ENCODE assay signal across 23 cellular contexts in genomic region chr2:29578084-29578598, GRCh38.
DNase-seq lines count a peak whose midpoint lies in the region; ATAC-seq, FAIRE-seq and TF ChIP-seq lines count a peak whose summit lies in the region.
"Had no signal": no experiment of that assay in that cellular context is flagged by ENCODE, and none has a peak within 500 bp of the region (broad histone marks: within the 10 kb centered on the region; RNA-seq: fewer than 3 reads in every experiment).

No MANE protein-coding gene starts in this region.

- no peak for FAIRE-seq in H1 (lab: Jason Lieb, UNC)
- FAIRE-seq: A204.1, GM12878, GM19239, HTR-8/SVneo had no signal

- H2BK20ac ChIP-seq in H1 (ENCODE audit: low read length), result no peak overlapping the region

- no peak overlapping the region for H2BK5ac ChIP-seq in H1 (ENCODE audit: low read depth, low read length)

- H4K91ac ChIP-seq in H1 (replicated peaks; ENCODE audit: insufficient read length, low read length), result no peak overlapping the region

- H3K23me2 ChIP-seq in H1 (ENCODE audit: low read depth, low read length), result no peaks in the 10 kb centered on the region

- no peak for TF ChIP-seq CTCF in WERI-Rb-1 (IDR thresholded peaks at IDR 0.05; ENCODE audit: low read depth, low read length)
- no peak for TF ChIP-seq CTCF in H1 (IDR thresholded peaks at IDR 0.05; ENCODE audit: control extremely low read depth in 1 of 3, insufficient read depth in 1 of 3, low read depth in 1 of 3, low read length in 3 of 3)

- no peak overlapping the region for H2AFZ ChIP-seq in H1 (ENCODE audit: low read length)
- H2AFZ ChIP-seq: GM23248 had no signal

- no peak overlapping the region for H2AK5ac ChIP-seq in H1 (ENCODE audit: low read depth, low read length)

- peak overlapping the region; percentile 27 for H3K27ac ChIP-seq in WERI-Rb-1
- H3K27ac ChIP-seq in H1 (ENCODE audit: low read depth, low read length), result no peak overlapping the region
- no peak overlapping the region for H3K27ac ChIP-seq in right cardiac atrium (ENCODE audit: low read length)
- H3K27ac ChIP-seq: GM23248 had no signal

- H4K5ac ChIP-seq in H1 (ENCODE audit: insufficient read length, low read depth, low read length), result no peak overlapping the region

- intact Hi-C loops in right cardiac atrium (cut with DNase I), result no loop called here

- no peak for ATAC-seq in right cardiac atrium
- no peak for ATAC-seq in GM19467 (IDR thresholded peaks at IDR 0.05; ENCODE audit: unreplicated experiment)
- ATAC-seq: GM12878 had no signal

- H3K4me1 ChIP-seq in H1 (replicated peaks in 1 of 4; ENCODE audit: control insufficient read depth in 3 of 4, insufficient read depth in 4 of 4, low read length in 3 of 4), result 0 out of 7 replicates have a peak, but pooled peaks cover 0 to 3% (median under 1%) of the 10 kb centered on the region in 4 experiments
- no peaks in the 10 kb centered on the region for H3K4me1 ChIP-seq in right cardiac atrium (ENCODE audit: control insufficient read depth, insufficient read depth, low read length)

- no peak for TF ChIP-seq EP300 in H1 (IDR thresholded peaks at IDR 0.05; ENCODE audit: borderline replicate concordance in 1 of 2, low read depth in 2 of 2, low read length in 2 of 2)

- no peak for TF ChIP-seq POLR2A in H1 (IDR thresholded peaks at IDR 0.05; ENCODE audit: control extremely low read depth in 1 of 2, low read depth in 2 of 2, low read length in 2 of 2)

- H3K4ac ChIP-seq in H1 (replicated peaks; ENCODE audit: insufficient read length, low read depth, low read length), result no peak overlapping the region

- H2BK120ac ChIP-seq in H1 (replicated peaks; ENCODE audit: low read depth, low read length), result no peak overlapping the region

- no peak overlapping the region for H3K14ac ChIP-seq in H1 (ENCODE audit: insufficient read length)

- peaks cover 0 to 2% of the 10 kb centered on the region in 2 experiments for H4K20me1 ChIP-seq in H1 (replicated peaks in 1 of 2; ENCODE audit: control insufficient read depth in 1 of 2, insufficient read depth in 2 of 2, low read length in 2 of 2)

- H3K18ac ChIP-seq in H1 (ENCODE audit: extremely low read depth, low read length), result no peak overlapping the region

- no peak overlapping the region for H4K8ac ChIP-seq in H1 (ENCODE audit: extremely low read depth, insufficient read depth, low read length)

- H3K36me3 ChIP-seq in WERI-Rb-1, result no peaks in the 10 kb centered on the region
- no peaks in the 10 kb centered on the region for H3K36me3 ChIP-seq in H1 (ENCODE audit: control insufficient read depth in 2 of 4, insufficient read depth in 4 of 4, low read length in 3 of 4)
- H3K36me3 ChIP-seq: BE2C had no signal

- no peak overlapping the region for H3K56ac ChIP-seq in H1 (replicated peaks; ENCODE audit: insufficient read length, low read depth, low read length)

- 88% methylated on average over 3 of the region's 3 CpGs; no CpG with 5 or more reads in 1 of the 2 experiments for WGBS in H1 (ENCODE audit: extremely low coverage in 1 of 2, insufficient coverage in 1 of 2, insufficient read length in 1 of 2, insufficient replicate concordance in 2 of 2, low coverage in 1 of 2, low lambda C conversion rate in 2 of 2, missing lambda C conversion rate in 1 of 2), 2 experiments
- 81% methylated on average over 3 of the region's 3 CpGs for WGBS in right cardiac atrium

- H2BK12ac ChIP-seq in H1 (ENCODE audit: low read depth, low read length), result no peak overlapping the region

- no peak for TF ChIP-seq RAD21 in H1 (IDR thresholded peaks at IDR 0.05 in 1 of 2, conservative IDR thresholded peaks at IDR 0.05 in 1 of 2; ENCODE audit: low read depth in 2 of 2, low read length in 2 of 2)

- no peaks in the 10 kb centered on the region for H3K79me2 ChIP-seq in H1 (ENCODE audit: control insufficient read depth in 1 of 2, insufficient read depth in 2 of 2, low read length in 2 of 2)

- CTCF ChIA-PET in H1 (lab: Charles Lee; ENCODE audit: partially characterized antibody), result no interaction called here

- H3K9ac ChIP-seq in H1 (replicated peaks in 1 of 4; ENCODE audit: extremely low read depth in 1 of 4, low read depth in 3 of 4, low read length in 3 of 4), result no peak overlapping the region
- H3K9ac ChIP-seq: GM23248 had no signal

- H3K27me3 ChIP-seq in WERI-Rb-1 (ENCODE audit: insufficient read depth, low read depth, severe bottlenecking) (no peaks in the 10 kb centered on the region), H1 (replicated peaks in 1 of 4; ENCODE audit: control insufficient read depth in 3 of 4, extremely low read depth in 1 of 4, insufficient read depth in 3 of 4, low read length in 3 of 4) (peaks cover 0 to 2% (median 0%) of the 10 kb centered on the region in 4 experiments; a peak in 1 of 7 replicates), right cardiac atrium (ENCODE audit: control insufficient read depth, insufficient read depth) (no peaks in the 10 kb centered on the region)
- H3K27me3 ChIP-seq: BE2C had no signal

- DNase-seq in NCI-H69 (lab: John Stamatoyannopoulos, UW) (peak; percentile 54), WERI-Rb-1 (peak; percentile 57), H1 (ENCODE audit: low read depth in 1 of 2, low spot score in 2 of 2) (no peak), right cardiac atrium (no peak), LoVo (ENCODE audit: low spot score) (no peak)
- DNase-seq: ACHN; BE2C; C1 segment of cervical spinal cord; CD4-positive, CD25-positive, alpha-beta regulatory T cell; CD8-positive, alpha-beta memory T cell; COR-L47; DMS 273 treated with DMSO at 0.1 percent for 48 hours; DMS53; DND-41; EL; GM23248; H7; IMR-90 had no signal

- POLR2A ChIA-PET in H1 (lab: Charles Lee; ENCODE audit: partially characterized antibody), result no interaction called here

- no peaks in the 10 kb centered on the region for H3K9me3 ChIP-seq in WERI-Rb-1 (ENCODE audit: severe bottlenecking)
- H3K9me3 ChIP-seq in H1 (ENCODE audit: insufficient read depth in 2 of 2, low read depth in 1 of 2, low read length in 1 of 2), result no peaks in the 10 kb centered on the region
- H3K9me3 ChIP-seq in right cardiac atrium (ENCODE audit: control insufficient read depth, low read length), result no peaks in the 10 kb centered on the region
- H3K9me3 ChIP-seq: BE2C had no signal

- no peak overlapping the region for H3K4me3 ChIP-seq in WERI-Rb-1 (ENCODE audit: low read depth, low read length)
- no peak overlapping the region for H3K4me3 ChIP-seq in H1 (ENCODE audit: extremely low read depth in 1 of 4, insufficient read depth in 2 of 4, low read depth in 3 of 4, low read length in 4 of 4)
- H3K4me3 ChIP-seq in right cardiac atrium (ENCODE audit: low read length), result no peak overlapping the region
- H3K4me3 ChIP-seq: GM12878, GM23248 had no signal

- H3K4me2 ChIP-seq in H1 (ENCODE audit: insufficient read depth in 1 of 2, low read depth in 2 of 2, low read length in 2 of 2), result no peak overlapping the region

- no peaks in the 10 kb centered on the region for H3K79me1 ChIP-seq in H1 (ENCODE audit: low read depth, low read length)

- H3K23ac ChIP-seq in H1 (ENCODE audit: insufficient read length), result no peak overlapping the region

- H2BK15ac ChIP-seq in H1 (ENCODE audit: low read length), result no peak overlapping the region

TF ChIP-seq in H1, 55 proteins besides CTCF, POLR2A, EP300 and RAD21:
- TF ChIP-seq EZH2 (IDR thresholded peaks at IDR 0.05; ENCODE audit: low read depth, low read length, severe bottlenecking), result no peak
- TF ChIP-seq TCF12 (IDR thresholded peaks at IDR 0.05; ENCODE audit: low read depth, low read length), result 0 out of 2 replicates have a peak, but pooled peaks have one; percentile 57
TF ChIP-seq in H1: peak in this region for 1.

Comparison
In these comparisons a context has a peak if more than half of its experiments do, and no peak if none do; other contexts are left out.
1. DNase-seq: peak in NCI-H69 (single experiment) and WERI-Rb-1 (single experiment); none in H1 (0 of 2), right cardiac atrium (0 of 3) and LoVo (single experiment).